ENCODE assay signal across 9 cellular contexts in genomic region chr1:26772687-26773086, GRCh38. TPM values are rescaled to one million over a fixed set of nuclear protein-coding genes. Genes with fewer than 3 reads are reported as not detected.
DNase-seq lines count a peak whose midpoint lies in the region; ATAC-seq and TF ChIP-seq lines count a peak whose summit lies in the region.
"Had no signal": no experiment of that assay in that cellular context is flagged by ENCODE, and none has a peak within 500 bp of the region (broad histone marks: within the 10 kb centered on the region; RNA-seq: fewer than 3 reads in every experiment).

No MANE protein-coding gene starts in this region.

- H3K4me3 ChIP-seq in AG04450 (ENCODE audit: low read depth, low read length): no peak overlapping the region
- no peak overlapping the region for H3K4me3 ChIP-seq in choroid plexus epithelial cell (ENCODE audit: low read depth, low read length)

- peak; percentile 93 for DNase-seq in AG04450 (ENCODE audit: low read depth, low spot score)
- DNase-seq in M059J (ENCODE audit: low read depth): peak; percentile 96
- peak; percentile 63 for DNase-seq in choroid plexus epithelial cell (ENCODE audit: low read depth)
- DNase-seq in myocyte (ENCODE audit: low read depth): peak; percentile 87
- DNase-seq in HUDEP-2 (lab: John Stamatoyannopoulos, UW; ENCODE audit: unreplicated experiment in 76 of 76): no peak
- no peak for DNase-seq in glutamatergic neuron
- no peak for DNase-seq in NCI-H774 (lab: John Stamatoyannopoulos, UW)
- DNase-seq: Caco-2 had no signal

- no peaks in the 10 kb centered on the region for H3K27me3 ChIP-seq in AG04450 (ENCODE audit: control insufficient read depth, insufficient read depth, low read length)

- peaks cover 11% of the 10 kb centered on the region for H3K36me3 Mint-ChIP-seq in glutamatergic neuron (ENCODE audit: unreplicated experiment)

- TF ChIP-seq CTCF in AG04450 (IDR thresholded peaks at IDR 0.05; ENCODE audit: low read depth, low read length) (no peak), choroid plexus epithelial cell (conservative IDR thresholded peaks at IDR 0.05; ENCODE audit: low read depth, low read length) (no peak), glutamatergic neuron (IDR thresholded peaks at IDR 0.05; ENCODE audit: partially characterized antibody, unreplicated experiment) (no peak)

- H3K27me3 Mint-ChIP-seq in glutamatergic neuron (ENCODE audit: unreplicated experiment): peaks cover 8% of the 10 kb centered on the region

- peak overlapping the region; percentile 97 for H3K27ac ChIP-seq in AG04450 (ENCODE audit: low read depth, low read length)

- no peak overlapping the region for H3K4me3 Mint-ChIP-seq in glutamatergic neuron (ENCODE audit: unreplicated experiment)

- no peaks in the 10 kb centered on the region; the same call in 1 of the 2 replicates for H3K9me3 ChIP-seq in AG04450 (ENCODE audit: control insufficient read depth, insufficient read depth, low read length)
- H3K9me3 ChIP-seq: Caco-2 had no signal

- H3K4me1 Mint-ChIP-seq in glutamatergic neuron (ENCODE audit: low read depth, unreplicated experiment): peaks cover 8% of the 10 kb centered on the region

- H3K9me3 Mint-ChIP-seq in glutamatergic neuron (ENCODE audit: unreplicated experiment): peaks cover 19% of the 10 kb centered on the region

- ATAC-seq in GM18861 (IDR thresholded peaks at IDR 0.05; ENCODE audit: unreplicated experiment): no peak

- POLR2A ChIA-PET in AG04450 (lab: Yijun Ruan, JAX): interaction anchor here (0.6 to 3.2 kb wide), 2 partner anchors 15 to 72 kb away, joined by 3 to 17 read pairs; partner anchors contain the start of gene PIGV

- H3K27ac Mint-ChIP-seq in glutamatergic neuron (ENCODE audit: unreplicated experiment): no peak overlapping the region

- CTCF ChIA-PET in AG04450 (lab: Charles Lee): interaction anchor here (1.4 kb wide), 1 partner anchor 170 kb away, joined by 10 read pairs; no protein-coding TSS in a partner anchor

RNA-seq across cellular contexts. Expression of gene PIGV, which starts 15.1 kb away (rescaled TPM):
- polyA plus RNA-seq in AG04450 (2011; rRNA removed): 16.1 and 17.8 TPM in 2 replicates
- polyA minus RNA-seq in AG04450 (2011; rRNA and poly(A)+ RNA removed): 22.2 and 26.5 TPM in 2 replicates
- total RNA-seq in M059J (2014; rRNA removed; shearing (Covaris generic)): 13.1 and 17.0 TPM in 2 replicates
- total RNA-seq in myocyte: 18.0 and 18.6 TPM in 2 replicates
- 17.4 TPM for polyA plus RNA-seq in myocyte (2012)
- total RNA-seq in glutamatergic neuron (ENCODE audit: unreplicated experiment): 6.7 TPM

RNA-seq across cellular contexts. Expression of gene ZDHHC18, which starts 53.8 kb away (rescaled TPM):
- 20.4 and 29.2 TPM in 2 replicates for polyA plus RNA-seq in AG04450 (2011; rRNA removed)
- polyA minus RNA-seq in AG04450 (2011; rRNA and poly(A)+ RNA removed): 30.1 and 51.3 TPM in 2 replicates
- 36.2 and 41.2 TPM in 2 replicates for total RNA-seq in M059J (2014; rRNA removed; shearing (Covaris generic))
- total RNA-seq in myocyte (11.8 and 11.9 TPM in 2 replicates), glutamatergic neuron (ENCODE audit: unreplicated experiment) (52.6 TPM)
- polyA plus RNA-seq in myocyte (2012): 12.2 TPM

Comparison
In these comparisons a context has a peak if more than half of its experiments do, and no peak if none do; other contexts are left out.
1. DNase-seq: peak in AG04450 (single experiment), M059J (single experiment), choroid plexus epithelial cell (single experiment) and myocyte (single experiment); none in HUDEP-2 (0 of 76), glutamatergic neuron (single experiment) and NCI-H774 (single experiment).